Comparison of ENCODE assay signal across 8 cellular contexts in genomic region chr18:26547302-26548143, GRCh38. TPM values are rescaled to one million over a fixed set of nuclear protein-coding genes. Genes with fewer than 3 reads are reported as not detected.
DNase-seq lines count a peak whose midpoint lies in the region; TF ChIP-seq lines count a peak whose summit lies in the region.

No MANE protein-coding gene starts in this region.

- peak in 1 of 2 experiments; percentile 33 for TF ChIP-seq CTCF in tibial artery (IDR thresholded peaks at IDR 0.05)

- peak overlapping the region; percentile 85 to 93 for H3K27ac ChIP-seq in tibial artery

- peaks cover 30% of the 10 kb centered on the region for H3K27me3 Mint-ChIP-seq in activated naive CD4-positive, alpha-beta T cell treated with anti-CD3 and anti-CD28 coated beads for 36 hours (ENCODE audit: low read depth)

- H3K9me3 ChIP-seq in tibial artery = no peaks in the 10 kb centered on the region

- H3K4me1 Mint-ChIP-seq in activated naive CD4-positive, alpha-beta T cell treated with anti-CD3 and anti-CD28 coated beads for 36 hours (ENCODE audit: low read depth) = peaks cover 30% of the 10 kb centered on the region

- H3K4me3 ChIP-seq in H7 (ENCODE audit: insufficient read depth, low read depth, low read length) (peak overlapping the region; percentile 60), tibial artery (peak overlapping the region; percentile 77 to 91)

- H3K36me3 ChIP-seq in H7 (replicated peaks; ENCODE audit: control insufficient read depth, insufficient read depth, low read length) (no peaks in the 10 kb centered on the region), tibial artery (no peaks in the 10 kb centered on the region)

- peak overlapping the region; percentile 65 for H3K4me3 Mint-ChIP-seq in activated naive CD4-positive, alpha-beta T cell treated with anti-CD3 and anti-CD28 coated beads for 36 hours

- H3K27me3 ChIP-seq in H7 (ENCODE audit: control insufficient read depth, insufficient read depth, low read length) (peaks cover 59% of the 10 kb centered on the region), tibial artery (no peaks in the 10 kb centered on the region)

- intact Hi-C loops in activated naive CD4-positive, alpha-beta T cell treated with anti-CD3 and anti-CD28 coated beads for 36 hours (cut with micrococcal nuclease) = loop anchor here (1.0 to 2.0 kb wide), 4 partner anchors 101 to 457 kb away; partner anchors contain the start of genes SS18 and TAF4B
- intact Hi-C loops in tibial artery (cut with DNase I; ENCODE audit: low total_unique reads) = loop anchor here (2.0 to 10.0 kb wide), 2 partner anchors 109 to 163 kb away; no protein-coding TSS in a partner anchor

- CTCF ChIA-PET in activated naive CD4-positive, alpha-beta T cell treated with anti-CD3 and anti-CD28 coated beads for 36 hours (lab: Charles Lee) = interaction anchor here (1.2 to 1.7 kb wide), 4 partner anchors 10 to 165 kb away, joined by 3 to 4 read pairs (median 4); no protein-coding TSS in a partner anchor

- peak; percentile 79 for DNase-seq in ELR (ENCODE audit: low read depth)
- peak; percentile 89 for DNase-seq in H7
- peak; percentile 9 for DNase-seq in NCI-H524 treated with DMSO at 0.1 percent for 48 hours (lab: John Stamatoyannopoulos, UW)
- DNase-seq in activated naive CD4-positive, alpha-beta T cell treated with anti-CD3 and anti-CD28 coated beads for 36 hours = peak; percentile 55
- DNase-seq in glomerular visceral epithelial cell (ENCODE audit: extremely low spot score) = peak; percentile 72
- peak; percentile 52 for DNase-seq in occipital lobe (lab: John Stamatoyannopoulos, UW)
- peak; percentile 61 to 76 for DNase-seq in tibial artery
- no peak for DNase-seq in SKM-1 treated with dmso at 0.1 percent for 144 hours (lab: John Stamatoyannopoulos, UW; ENCODE audit: unreplicated experiment)

- H3K9me3 Mint-ChIP-seq in activated naive CD4-positive, alpha-beta T cell treated with anti-CD3 and anti-CD28 coated beads for 36 hours = no peaks in the 10 kb centered on the region

- H3K27ac Mint-ChIP-seq in activated naive CD4-positive, alpha-beta T cell treated with anti-CD3 and anti-CD28 coated beads for 36 hours = no peak overlapping the region

- peaks cover 0 to 52% (median 30%) of the 10 kb centered on the region in 4 donors for H3K4me1 ChIP-seq in tibial artery

- peaks cover 3% of the 10 kb centered on the region for H3K36me3 Mint-ChIP-seq in activated naive CD4-positive, alpha-beta T cell treated with anti-CD3 and anti-CD28 coated beads for 36 hours (ENCODE audit: low read depth)

RNA-seq across cellular contexts. Expression of gene KCTD1, which starts 0.8 kb away (rescaled TPM):
- total RNA-seq in H7 (2014; rRNA removed; shearing (Covaris generic)) = 23.8 and 31.0 TPM in 2 replicates
- total RNA-seq in activated naive CD4-positive, alpha-beta T cell treated with anti-CD3 and anti-CD28 coated beads for 36 hours = 1 to 10 TPM; 1.7 to 1.9 TPM
- 22.8 TPM for total RNA-seq in occipital lobe
